In genomic region chr16:4976079-4976478, GRCh38 we compare ENCODE assay signal across 1 cellular context.
TF ChIP-seq lines count a peak whose summit lies in the region.

No MANE protein-coding gene starts in this region.

TF ChIP-seq in GM12878, 131 proteins besides CTCF, POLR2A, EP300 and RAD21 (continued from another document):
- no peak for TF ChIP-seq HSF1 (IDR thresholded peaks at IDR 0.05; ENCODE audit: low read depth, low read length)
- no peak for TF ChIP-seq SREBF2 (IDR thresholded peaks at IDR 0.05; ENCODE audit: low read length)
- TF ChIP-seq IKZF1 (conservative IDR thresholded peaks at IDR 0.05): no peak
- no peak for TF ChIP-seq JUNB (IDR thresholded peaks at IDR 0.05)
- TF ChIP-seq CBX5 (IDR thresholded peaks at IDR 0.05; ENCODE audit: low read depth): peak; percentile 87
- no peak for TF ChIP-seq YY1 (IDR thresholded peaks at IDR 0.05; ENCODE audit: low read depth, low read length)
- no peak for TF ChIP-seq FOXM1 (IDR thresholded peaks at IDR 0.05; ENCODE audit: low read depth, low read length)
- no peak for TF ChIP-seq POU2F2 (IDR thresholded peaks at IDR 0.05; ENCODE audit: borderline replicate concordance, low read depth, low read length)
- no peak for TF ChIP-seq PBX3 (IDR thresholded peaks at IDR 0.05; ENCODE audit: insufficient replicate concordance, low read depth, low read length)
- no peak for TF ChIP-seq ZBTB4 (CRISPR knock-in tag; IDR thresholded peaks at IDR 0.05)
- TF ChIP-seq MYC (IDR thresholded peaks at IDR 0.05; ENCODE audit: insufficient read depth, insufficient read length, insufficient replicate concordance, low read length, severe bottlenecking): no peak
- no peak for TF ChIP-seq NBN (IDR thresholded peaks at IDR 0.05)
- no peak for TF ChIP-seq IRF3 (IDR thresholded peaks at IDR 0.05)
- no peak for TF ChIP-seq IRF5 (IDR thresholded peaks at IDR 0.05; ENCODE audit: borderline replicate concordance)
- TF ChIP-seq PKNOX1 (IDR thresholded peaks at IDR 0.05): 0 out of 2 replicates have a peak, but pooled peaks have one; percentile 19
- no peak for TF ChIP-seq KLF5 (IDR thresholded peaks at IDR 0.05; ENCODE audit: partially characterized antibody)
- TF ChIP-seq CREM (IDR thresholded peaks at IDR 0.05; ENCODE audit: low read depth): peak; percentile 49
- TF ChIP-seq BACH1 (IDR thresholded peaks at IDR 0.05; ENCODE audit: borderline replicate concordance): peak; percentile 54; the same call in 1 of the 2 replicates
- TF ChIP-seq CUX1 (IDR thresholded peaks at IDR 0.05; ENCODE audit: insufficient replicate concordance, low read depth, low read length): no peak
- TF ChIP-seq ETV6 (conservative IDR thresholded peaks at IDR 0.05 in 1 of 2, IDR thresholded peaks at IDR 0.05 in 1 of 2; ENCODE audit: borderline replicate concordance in 1 of 2, low read depth in 1 of 2): no peak; a peak in 1 of 4 replicates
- TF ChIP-seq KAT2A (conservative IDR thresholded peaks at IDR 0.05; ENCODE audit: control insufficient read depth, low read depth, low read length): no peak
- no peak for TF ChIP-seq ZNF687 (IDR thresholded peaks at IDR 0.05)
- 0 out of 2 replicates have a peak, but pooled peaks have one; percentile 9 for TF ChIP-seq CREB1 (IDR thresholded peaks at IDR 0.05; ENCODE audit: low read depth)
- no peak for TF ChIP-seq ZSCAN29 (IDR thresholded peaks at IDR 0.05)
- no peak; the same call in 1 of the 2 replicates for TF ChIP-seq RELB (IDR thresholded peaks at IDR 0.05; ENCODE audit: low read depth)
